20 cellular contexts compared by ENCODE assay signal in the genomic region with DNA sequence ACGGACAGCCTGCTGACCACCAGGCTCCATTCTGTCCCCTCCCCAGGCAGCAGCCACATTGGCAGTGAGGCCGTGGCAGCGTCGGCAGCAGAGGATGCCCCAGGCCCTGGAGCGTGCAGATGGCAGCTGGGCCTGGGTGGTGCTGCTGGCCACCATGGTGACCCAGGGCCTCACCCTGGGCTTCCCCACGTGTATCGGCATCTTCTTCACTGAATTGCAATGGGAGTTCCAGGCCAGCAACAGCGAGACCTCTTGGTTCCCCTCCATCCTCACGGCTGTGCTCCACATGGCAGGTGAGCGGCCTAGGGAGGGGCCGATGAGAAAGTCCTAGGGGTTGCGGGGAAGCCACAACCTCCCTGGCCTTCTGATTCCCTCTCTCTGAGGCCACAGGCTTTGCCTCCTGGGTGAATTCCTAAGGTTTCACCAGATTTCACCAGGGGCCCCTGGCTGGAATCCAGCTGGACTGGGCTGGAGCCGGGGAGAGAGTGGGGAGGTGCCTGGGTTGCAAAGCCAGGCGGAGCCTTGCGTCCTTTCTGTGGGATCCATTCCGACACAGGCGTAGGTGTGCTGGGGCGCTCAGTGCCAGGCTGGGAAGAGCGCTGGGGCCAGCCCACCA. TPM values are rescaled to one million over a fixed set of nuclear protein-coding genes. Genes with fewer than 3 reads are reported as not detected.
A peak's percentile ranks its signal among the peaks of the same experiment; 100 is the strongest.
DNase-seq lines count a peak whose midpoint lies in the region; ATAC-seq and TF ChIP-seq lines count a peak whose summit lies in the region.
"Had no signal": no experiment of that assay in that cellular context is flagged by ENCODE, and none has a peak within 500 bp of the region (broad histone marks: within the 10 kb centered on the region; RNA-seq: fewer than 3 reads in every experiment).

No MANE protein-coding gene starts in this region.

- peak overlapping the region; percentile 92 for H4K91ac ChIP-seq in mesenchymal stem cell (ENCODE audit: low read length)

- H3K4me3 ChIP-seq in HL-60 (replicated peaks; ENCODE audit: insufficient read depth, low read length): no peak overlapping the region
- H3K4me3 ChIP-seq in breast epithelium: peak overlapping the region in 1 of 3 donors; percentile 22
- no peak overlapping the region for H3K4me3 ChIP-seq in mesenchymal stem cell (ENCODE audit: insufficient read depth in 1 of 2, low read depth in 1 of 2, low read length in 2 of 2)
- no peak overlapping the region for H3K4me3 ChIP-seq in thyroid gland (replicated peaks in 1 of 3)
- H3K4me3 ChIP-seq: gastrocnemius medialis, GM23248, psoas muscle had no signal

- peak overlapping the region; percentile 33 to 72 for H2BK12ac ChIP-seq in mesenchymal stem cell (ENCODE audit: low read length in 2 of 2)

- peak overlapping the region; percentile 50 for H4K8ac ChIP-seq in mesenchymal stem cell (ENCODE audit: low read length)

- TF ChIP-seq CTCF in HL-60 (IDR thresholded peaks at IDR 0.05; ENCODE audit: insufficient read depth, low read length) (no peak), breast epithelium (IDR thresholded peaks at IDR 0.05) (no peak), thyroid gland (IDR thresholded peaks at IDR 0.05) (no peak)

- peak overlapping the region; percentile 6 for H2AK5ac ChIP-seq in mesenchymal stem cell (ENCODE audit: low read length, severe bottlenecking)

- peak overlapping the region; percentile 52 for H2BK15ac ChIP-seq in mesenchymal stem cell (ENCODE audit: low read depth, poor library complexity, severe bottlenecking)

- no peak overlapping the region for H3K4me2 ChIP-seq in mesenchymal stem cell (ENCODE audit: low read length, poor library complexity, severe bottlenecking)

- H3K36me3 ChIP-seq in breast epithelium (no peaks in the 10 kb centered on the region), mesenchymal stem cell (ENCODE audit: control insufficient read depth in 1 of 2, insufficient read depth in 2 of 2, low read depth in 1 of 2, low read length in 2 of 2) (peaks cover under 1 to 32% of the 10 kb centered on the region in 2 experiments), thyroid gland (no peaks in the 10 kb centered on the region)
- H3K36me3 ChIP-seq: gastrocnemius medialis had no signal

- peak overlapping the region; percentile 74 for H3K27ac ChIP-seq in HL-60 (replicated peaks)
- H3K27ac ChIP-seq in breast epithelium: peak overlapping the region; percentile 91 to 96
- no peak overlapping the region for H3K27ac ChIP-seq in mesenchymal stem cell (ENCODE audit: low read length, poor library complexity, severe bottlenecking)
- peak overlapping the region; percentile 79 to 83 (median 82) for H3K27ac ChIP-seq in thyroid gland
- H3K27ac ChIP-seq: gastrocnemius medialis, GM23248, psoas muscle had no signal

- no peak overlapping the region for H2BK5ac ChIP-seq in mesenchymal stem cell (ENCODE audit: low read depth, low read length, poor library complexity, severe bottlenecking)

- no peak overlapping the region for H3K9ac ChIP-seq in mesenchymal stem cell (ENCODE audit: low read length)
- H3K9ac ChIP-seq: GM23248 had no signal

- no peak for ATAC-seq in GM19452 (IDR thresholded peaks at IDR 0.05; ENCODE audit: unreplicated experiment)
- ATAC-seq: activated CD8-positive, alpha-beta T cell treated with anti-CD3 and anti-CD28 coated beads, Interleukin-2, amount 10 ng/mL, durations not matched to agents 7 days and 5 days; CD8-positive, alpha-beta T cell; gastrocnemius medialis; left lobe of liver; naive thymus-derived CD8-positive, alpha-beta T cell; psoas muscle had no signal

- intact Hi-C loops in breast epithelium (cut with DNase I; ENCODE audit: low total_unique reads): no loop called here
- intact Hi-C loops in thyroid gland (cut with DNase I): no loop called here

- no peak overlapping the region for H2AFZ ChIP-seq in mesenchymal stem cell (ENCODE audit: low read depth, low read length)
- H2AFZ ChIP-seq: GM23248 had no signal

- DNase-seq in HL-60 (ENCODE audit: low read depth in 1 of 2, low spot score in 1 of 2) (no peak), breast epithelium (ENCODE audit: low spot score in 2 of 2) (peak in 1 of 2 donors; percentile 46), mesenchymal stem cell (no peak), thyroid gland (peak; percentile 78 to 80), T-helper 2 cell (no peak), SW 1271 (lab: John Stamatoyannopoulos, UW) (no peak), NCI-H526 treated with DMSO at 0.1 percent for 48 hours (lab: John Stamatoyannopoulos, UW) (no peak)
- DNase-seq: activated CD8-positive, alpha-beta T cell treated with anti-CD3 and anti-CD28 coated beads, Interleukin-2, amount 10 ng/mL, durations not matched to agents 7 days and 5 days; activated naive CD8-positive, alpha-beta T cell treated with anti-CD3 and anti-CD28 coated beads for 36 hours; CD8-positive, alpha-beta T cell; DND-41; gastrocnemius medialis; GM23248; naive thymus-derived CD8-positive, alpha-beta T cell; NCI-H187; NCI-H510A; psoas muscle; stimulated activated CD4-positive, alpha-beta T cell treated with anti-CD3 and anti-CD28 coated beads, Interleukin-4, amount 100 ng/mL, for 4 hours had no signal

- H3K14ac ChIP-seq in mesenchymal stem cell (ENCODE audit: low read length in 2 of 2): peak overlapping the region in 1 of 2 experiments; percentile 95

- WGBS in mesenchymal stem cell: 96% methylated on average over 19 of the region's 19 CpGs
- 86 to 90% methylated on average over 1 to 6 of the region's 19 CpGs for WGBS in thyroid gland, 2 donors

- no peaks in the 10 kb centered on the region for H3K27me3 ChIP-seq in HL-60 (ENCODE audit: insufficient read depth, poor library complexity, severe bottlenecking)
- no peaks in the 10 kb centered on the region for H3K27me3 ChIP-seq in breast epithelium
- no peaks in the 10 kb centered on the region for H3K27me3 ChIP-seq in mesenchymal stem cell (ENCODE audit: control insufficient read depth in 1 of 2, insufficient read depth in 1 of 2, low read length in 2 of 2)
- H3K27me3 ChIP-seq in thyroid gland: no peaks in the 10 kb centered on the region
- H3K27me3 ChIP-seq: gastrocnemius medialis had no signal

- H3K9me3 ChIP-seq in breast epithelium (no peaks in the 10 kb centered on the region), mesenchymal stem cell (ENCODE audit: control insufficient read depth, low read length) (no peaks in the 10 kb centered on the region), thyroid gland (no peaks in the 10 kb centered on the region)
- H3K9me3 ChIP-seq: gastrocnemius medialis, psoas muscle had no signal

- H3K4ac ChIP-seq in mesenchymal stem cell (ENCODE audit: low read depth in 1 of 2, low read length in 2 of 2): peak overlapping the region; percentile 4 to 39

- H3K4me1 ChIP-seq in breast epithelium: peaks cover 27 to 38% of the 10 kb centered on the region in 2 donors
- H3K4me1 ChIP-seq in mesenchymal stem cell (ENCODE audit: control insufficient read depth, insufficient read depth, low read depth, low read length): peaks cover 48% of the 10 kb centered on the region
- peaks cover 69 to 87% of the 10 kb centered on the region in 2 donors for H3K4me1 ChIP-seq in thyroid gland

- H3K79me1 ChIP-seq in mesenchymal stem cell (replicated peaks; ENCODE audit: low read length, poor library complexity, severe bottlenecking): peaks cover 13% of the 10 kb centered on the region

- TF ChIP-seq POLR2A in breast epithelium (IDR thresholded peaks at IDR 0.05) (no peak), thyroid gland (IDR thresholded peaks at IDR 0.05) (no peak)

- no peak overlapping the region for H2BK120ac ChIP-seq in mesenchymal stem cell (ENCODE audit: low read depth, low read length)

- peak overlapping the region in 1 of 2 experiments; percentile 52 for H3K18ac ChIP-seq in mesenchymal stem cell (ENCODE audit: low read depth in 1 of 2, low read length in 2 of 2)

- H3K23ac ChIP-seq in mesenchymal stem cell (ENCODE audit: low read length in 2 of 2): no peak overlapping the region

RNA-seq across cellular contexts. Expression of gene SLC16A5, which starts 5.9 kb away (rescaled TPM):
- total RNA-seq in breast epithelium (10 to 100 TPM in 2 of 3 donors, 1 to 10 TPM in 1; 9.0 to 19.8 (median 18.4) TPM), thyroid gland (10 to 100 TPM; 24.1 to 40.3 (median 27.6) TPM)
- 12.9 TPM for polyA plus RNA-seq in mesenchymal stem cell (2013, experiment 1 of 2)
- polyA plus RNA-seq in mesenchymal stem cell (2013, experiment 2 of 2): 12.0 TPM

RNA-seq across cellular contexts. Expression of gene ARMC7, which starts 16.1 kb away (rescaled TPM):
- total RNA-seq in breast epithelium (1 to 10 TPM; 3.4 to 6.7 (median 5.6) TPM), thyroid gland (10 to 100 TPM in 2 of 4 donors, 1 to 10 TPM in 2; 8.7 to 13.1 (median 10.5) TPM)
- 6.8 TPM for polyA plus RNA-seq in mesenchymal stem cell (2013, experiment 1 of 2)
- 6.8 TPM for polyA plus RNA-seq in mesenchymal stem cell (2013, experiment 2 of 2)

RNA-seq across cellular contexts. Expression of gene NT5C, which starts 37.9 kb away (rescaled TPM):
- total RNA-seq in breast epithelium (100 to 1,000 TPM in 1 of 3 donors, 10 to 100 TPM in 2; 79.6 to 106 (median 91.4) TPM), thyroid gland (100 to 1,000 TPM in 3 of 4 donors, 10 to 100 TPM in 1; 84.7 to 203 (median 107) TPM)
- 52.5 TPM for polyA plus RNA-seq in mesenchymal stem cell (2013, experiment 1 of 2)
- 56.2 TPM for polyA plus RNA-seq in mesenchymal stem cell (2013, experiment 2 of 2)

RNA-seq across cellular contexts. Expression of gene KCTD2, which starts 46.6 kb away (rescaled TPM):
- total RNA-seq in breast epithelium (10 to 100 TPM; 23.5 to 28.4 (median 24.6) TPM), thyroid gland (10 to 100 TPM; 33.6 to 48.6 (median 41.7) TPM)
- 11.7 TPM for polyA plus RNA-seq in mesenchymal stem cell (2013, experiment 1 of 2)
- 11.8 TPM for polyA plus RNA-seq in mesenchymal stem cell (2013, experiment 2 of 2)

RNA-seq across cellular contexts. Expression of gene ATP5PD, which starts 46.9 kb away (rescaled TPM):
- total RNA-seq in breast epithelium: 100 to 1,000 TPM; 190 to 268 (median 222) TPM
- polyA plus RNA-seq in mesenchymal stem cell (2013, experiment 1 of 2): 488 TPM
- 495 TPM for polyA plus RNA-seq in mesenchymal stem cell (2013, experiment 2 of 2)
- total RNA-seq in thyroid gland: 100 to 1,000 TPM; 172 to 408 (median 330) TPM

Comparison
In these comparisons a context has a peak if more than half of its experiments do, and no peak if none do; other contexts are left out.
1. DNase-seq: peak in thyroid gland (2 of 2); none in HL-60 (0 of 2), mesenchymal stem cell (single experiment), T-helper 2 cell (0 of 5), SW 1271 (0 of 2) and NCI-H526 treated with DMSO at 0.1 percent for 48 hours (single experiment).